8 cellular contexts compared by ENCODE assay signal in the genomic region with DNA sequence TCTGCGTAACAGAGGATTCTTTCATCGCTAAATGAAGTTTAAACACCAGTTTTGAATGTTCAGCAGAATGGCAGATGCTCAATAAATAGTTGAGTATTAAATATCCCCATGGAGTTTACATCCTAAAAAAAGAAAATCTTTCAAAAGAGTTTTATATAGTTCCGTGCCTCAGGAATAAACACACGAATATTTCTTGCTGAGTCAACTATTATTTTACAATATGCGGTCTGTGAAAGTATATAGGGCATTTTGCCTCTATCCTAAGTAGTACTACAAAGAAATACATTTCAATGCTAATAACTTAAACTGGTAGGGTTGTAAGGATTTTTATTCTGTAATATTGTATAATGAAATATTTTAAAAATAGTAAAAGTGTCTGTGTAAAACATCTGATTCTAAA. TPM values are rescaled to one million over a fixed set of nuclear protein-coding genes. Genes with fewer than 3 reads are reported as not detected.
DNase-seq lines count a peak whose midpoint lies in the region; ATAC-seq and TF ChIP-seq lines count a peak whose summit lies in the region.

No MANE protein-coding gene starts in this region.

- ATAC-seq in CD4-positive, CD25-positive, alpha-beta regulatory T cell (ENCODE audit: low read depth in 2 of 2), result no peak
- no peak for ATAC-seq in GM18502 (IDR thresholded peaks at IDR 0.05; ENCODE audit: poor library complexity, unreplicated experiment)
- ATAC-seq in HG03196 (IDR thresholded peaks at IDR 0.05; ENCODE audit: unreplicated experiment), result no peak

- peaks cover 57% of the 10 kb centered on the region for H3K4me1 ChIP-seq in CD4-positive, CD25-positive, alpha-beta regulatory T cell (ENCODE audit: control insufficient read depth, insufficient read depth, low read length, poor library complexity, severe bottlenecking)
- H3K4me1 ChIP-seq in effector memory CD4-positive, alpha-beta T cell (ENCODE audit: control insufficient read depth, insufficient read depth, low read length, poor library complexity, severe bottlenecking), result no peaks in the 10 kb centered on the region
- H3K4me1 ChIP-seq in neuron (ENCODE audit: insufficient read depth, low read length), result peaks cover 24% of the 10 kb centered on the region

- POLR2A ChIA-PET in GM10248 (lab: Yijun Ruan, JAX), result no interaction called here

- peak overlapping the region; percentile 94 to 97 (median 96) for H3K4me3 Mint-ChIP-seq in CD4-positive, CD25-positive, alpha-beta regulatory T cell

- TF ChIP-seq CTCF in NB4 (IDR thresholded peaks at IDR 0.05; ENCODE audit: low read depth, low read length) (no peak), GM10248 (IDR thresholded peaks at IDR 0.05; ENCODE audit: control extremely low read depth, extremely low read depth, low read depth, missing control alignments) (no peak)

- CTCF ChIA-PET in GM10248 (lab: Yijun Ruan, JAX), result interaction anchor here (1.2 kb wide), 1 partner anchor 9 kb away, joined by 4 read pairs; no protein-coding TSS in a partner anchor

- peak overlapping the region; percentile 90 for H3K27ac ChIP-seq in CD4-positive, CD25-positive, alpha-beta regulatory T cell (ENCODE audit: insufficient read depth, low read length, poor library complexity, severe bottlenecking)
- H3K27ac ChIP-seq in effector memory CD4-positive, alpha-beta T cell (ENCODE audit: insufficient read depth, low read length, poor library complexity, severe bottlenecking), result peak overlapping the region; percentile 76

- H3K9me3 Mint-ChIP-seq in CD4-positive, CD25-positive, alpha-beta regulatory T cell, result peaks cover 0 to 6% (median 2%) of the 10 kb centered on the region in 7 donors

- peaks cover 43 to 74% (median 60%) of the 10 kb centered on the region in 4 donors for H3K4me1 Mint-ChIP-seq in CD4-positive, CD25-positive, alpha-beta regulatory T cell

- H3K27me3 ChIP-seq in CD4-positive, CD25-positive, alpha-beta regulatory T cell (ENCODE audit: control insufficient read depth, insufficient read depth, low read length), result no peaks in the 10 kb centered on the region
- no peaks in the 10 kb centered on the region for H3K27me3 ChIP-seq in effector memory CD4-positive, alpha-beta T cell (replicated peaks; ENCODE audit: control insufficient read depth, insufficient read depth, low read length, poor library complexity, severe bottlenecking)
- no peaks in the 10 kb centered on the region for H3K27me3 ChIP-seq in neuron (ENCODE audit: insufficient read depth, low read length)

- H3K9me3 ChIP-seq in CD4-positive, CD25-positive, alpha-beta regulatory T cell (ENCODE audit: control insufficient read depth in 2 of 2, low read length in 2 of 2), result no peaks in the 10 kb centered on the region
- H3K9me3 ChIP-seq in effector memory CD4-positive, alpha-beta T cell (ENCODE audit: control insufficient read depth, low read length), result no peaks in the 10 kb centered on the region
- H3K9me3 ChIP-seq in neuron (ENCODE audit: low read length), result no peaks in the 10 kb centered on the region

- peaks cover 8% of the 10 kb centered on the region for H3K36me3 Mint-ChIP-seq in CD4-positive, CD25-positive, alpha-beta regulatory T cell

- no peak for TF ChIP-seq POLR2A in NB4 (IDR thresholded peaks at IDR 0.05; ENCODE audit: extremely low read depth, insufficient read length)

- H3K36me3 ChIP-seq in CD4-positive, CD25-positive, alpha-beta regulatory T cell (ENCODE audit: control insufficient read depth, insufficient read depth, low read length), result peaks cover 8% of the 10 kb centered on the region
- no peaks in the 10 kb centered on the region for H3K36me3 ChIP-seq in effector memory CD4-positive, alpha-beta T cell (ENCODE audit: control insufficient read depth, insufficient read depth, low read length)
- peaks cover 32% of the 10 kb centered on the region for H3K36me3 ChIP-seq in neuron (ENCODE audit: insufficient read depth, low read length)

- peak overlapping the region; percentile 96 for H2AFZ ChIP-seq in neuron (ENCODE audit: low read depth, low read length)

- no peak for DNase-seq in CD4-positive, CD25-positive, alpha-beta regulatory T cell
- DNase-seq in NB4 (ENCODE audit: low read depth) (no peak), GM10248 (ENCODE audit: extremely low spot score) (no peak)
- DNase-seq in effector memory CD4-positive, alpha-beta T cell, result no peak
- DNase-seq in stimulated activated CD4-positive, alpha-beta T cell treated with anti-CD3 and anti-CD28 coated beads, Interleukin-4, amount 100 ng/mL, for 4 hours, result no peak

- peak overlapping the region; percentile 60 to 98 (median 98) for H3K27ac Mint-ChIP-seq in CD4-positive, CD25-positive, alpha-beta regulatory T cell

- H3K4me3 ChIP-seq in CD4-positive, CD25-positive, alpha-beta regulatory T cell (ENCODE audit: low read depth, low read length), result peak overlapping the region; percentile 94
- H3K4me3 ChIP-seq in NB4 (ENCODE audit: low read depth, low read length) (peak overlapping the region; percentile 93), neuron (ENCODE audit: low read length) (peak overlapping the region; percentile 99)
- peak overlapping the region; percentile 88 for H3K4me3 ChIP-seq in effector memory CD4-positive, alpha-beta T cell (ENCODE audit: insufficient read depth, low read depth, low read length, poor library complexity, severe bottlenecking)

- no peaks in the 10 kb centered on the region for H3K27me3 Mint-ChIP-seq in CD4-positive, CD25-positive, alpha-beta regulatory T cell

RNA-seq across cellular contexts. Expression of a gene that starts 1.3 kb away (rescaled TPM):
- 65.1 TPM for total RNA-seq in CD4-positive, CD25-positive, alpha-beta regulatory T cell
- polyA plus RNA-seq in CD4-positive, CD25-positive, alpha-beta regulatory T cell, result 10 to 100 TPM; 41.2 to 47.2 (median 43.1) TPM

RNA-seq across cellular contexts. Expression of a gene that starts 1.5 kb away (rescaled TPM):
- total RNA-seq in CD4-positive, CD25-positive, alpha-beta regulatory T cell, result 24.2 TPM
- 10 to 100 TPM; 13.4 to 20.9 (median 16.3) TPM for polyA plus RNA-seq in CD4-positive, CD25-positive, alpha-beta regulatory T cell

RNA-seq across cellular contexts. Expression of a gene that starts 56.4 kb away (rescaled TPM):
- total RNA-seq in CD4-positive, CD25-positive, alpha-beta regulatory T cell, result 1.2 TPM
- polyA plus RNA-seq in CD4-positive, CD25-positive, alpha-beta regulatory T cell, result 1 to 10 TPM in 1 of 4 donors, under 1 TPM in 2, not detected in 1; 0.21 to 1.5 (median 0.30) TPM
